In the genomic region with DNA sequence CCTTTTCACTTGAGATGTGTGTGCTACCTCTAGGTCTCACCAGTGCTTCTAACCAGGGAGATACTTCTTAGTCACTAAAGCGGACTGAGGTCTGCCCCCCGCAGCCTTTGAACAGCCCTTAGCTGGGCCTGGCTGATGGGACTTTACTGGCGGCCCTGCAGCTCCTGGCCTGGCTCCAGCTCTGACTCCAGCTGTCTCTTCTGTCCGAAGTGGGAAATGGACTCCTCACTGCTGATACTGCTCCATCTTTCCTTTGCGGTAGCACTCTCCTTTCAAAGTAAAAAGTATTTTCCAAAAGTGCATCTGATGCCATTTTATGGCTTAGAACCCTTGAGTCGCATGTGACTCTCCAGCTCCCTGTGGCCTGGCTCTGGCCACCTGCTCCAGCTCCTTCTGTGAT, we compare ENCODE assay signal across 23 cellular contexts.
DNase-seq lines count a peak whose midpoint lies in the region; ATAC-seq and TF ChIP-seq lines count a peak whose summit lies in the region.
"Had no signal": no experiment of that assay in that cellular context is flagged by ENCODE, and none has a peak within 500 bp of the region (broad histone marks: within the 10 kb centered on the region; RNA-seq: fewer than 3 reads in every experiment).

No MANE protein-coding gene starts in this region.

- intact Hi-C loops in left ventricle myocardium inferior (cut with micrococcal nuclease) = loop anchor here (10.0 kb wide), 1 partner anchor 49 kb away; no protein-coding TSS in a partner anchor
- intact Hi-C loops in left cardiac atrium (cut with DNase I) = no loop called here
- intact Hi-C loops in head of caudate nucleus (cut with DNase I) = no loop called here

- H3K4me3 ChIP-seq in left ventricle myocardium inferior = no peak overlapping the region
- H3K4me3 ChIP-seq: A549, GM12878, PC-9 had no signal

- no peaks in the 10 kb centered on the region for H3K27me3 ChIP-seq in left ventricle myocardium inferior (ENCODE audit: low read depth)

- ATAC-seq in left cardiac atrium (no peak), omental fat pad (ENCODE audit: low FRiP score) (no peak)
- ATAC-seq: A549, GM12878, HepG2, SK-N-SH treated with all-trans-retinoic acid at 6 μM for 48 hours had no signal

- peak; percentile 22 for DNase-seq in left ventricle myocardium inferior
- no peak for DNase-seq in left cardiac atrium
- peak in 33 of 42 donors; percentile 12 to 76 (median 35) for DNase-seq in head of caudate nucleus
- DNase-seq in pons (ENCODE audit: low spot score) = peak; percentile 13
- DNase-seq in omental fat pad (ENCODE audit: low spot score) = no peak
- DNase-seq in activated CD4-positive, alpha-beta T cell treated with anti-CD3 and anti-CD28 coated beads, Interleukin-2, amount 50 U/mL, for 48 hours = no peak
- DNase-seq in foreskin melanocyte = no peak
- DNase-seq: CD4-positive, CD25-positive, alpha-beta regulatory T cell; DMS79 treated with DMSO at 0.1 percent for 48 hours; KBM-7; MM.1S; NCI-H1048; NCI-H1436; NCI-H187 treated with DMSO at 0.1 percent for 48 hours; NCI-H2107; NCI-H748 treated with DMSO at 0.1 percent for 48 hours; PC-9 had no signal

- H3K27ac ChIP-seq in left ventricle myocardium inferior (replicated peaks) = no peak overlapping the region
- H3K27ac ChIP-seq: A549, HL-60, PC-9, RWPE1 had no signal

- no peaks in the 10 kb centered on the region for H3K9me3 ChIP-seq in left ventricle myocardium inferior (replicated peaks)
- H3K9me3 ChIP-seq: A549 had no signal

- TF ChIP-seq CTCF in left ventricle myocardium inferior (IDR thresholded peaks at IDR 0.05; ENCODE audit: borderline replicate concordance) (no peak), omental fat pad (IDR thresholded peaks at IDR 0.05) (no peak)

- H3K4me1 ChIP-seq in left ventricle myocardium inferior = no peaks in the 10 kb centered on the region
- H3K4me1 ChIP-seq: A549 had no signal

- peaks cover 17% of the 10 kb centered on the region for H3K36me3 ChIP-seq in left ventricle myocardium inferior

Comparison
In these comparisons a context has a peak if more than half of its experiments do, and no peak if none do; other contexts are left out.
1. DNase-seq: peak in left ventricle myocardium inferior (single experiment), head of caudate nucleus (33 of 42) and pons (single experiment); none in left cardiac atrium (single experiment), omental fat pad (single experiment), activated CD4-positive, alpha-beta T cell treated with anti-CD3 and anti-CD28 coated beads, Interleukin-2, amount 50 U/mL, for 48 hours (0 of 2) and foreskin melanocyte (single experiment).